Comparison of ENCODE assay signal across 2 cellular contexts in genomic region chr10:46087381-46087780, GRCh38. TPM values are rescaled to one million over a fixed set of nuclear protein-coding genes. Genes with fewer than 3 reads are reported as not detected.
"Had no signal": no experiment of that assay in that cellular context is flagged by ENCODE, and none has a peak within 500 bp of the region (broad histone marks: within the 10 kb centered on the region; RNA-seq: fewer than 3 reads in every experiment).

No MANE protein-coding gene starts in this region.

RNA-seq across cellular contexts. Expression of gene MSMB, which starts 41.3 kb away (rescaled TPM):
- total RNA-seq: G401, GM12878 had no signal
